In the genomic region with DNA sequence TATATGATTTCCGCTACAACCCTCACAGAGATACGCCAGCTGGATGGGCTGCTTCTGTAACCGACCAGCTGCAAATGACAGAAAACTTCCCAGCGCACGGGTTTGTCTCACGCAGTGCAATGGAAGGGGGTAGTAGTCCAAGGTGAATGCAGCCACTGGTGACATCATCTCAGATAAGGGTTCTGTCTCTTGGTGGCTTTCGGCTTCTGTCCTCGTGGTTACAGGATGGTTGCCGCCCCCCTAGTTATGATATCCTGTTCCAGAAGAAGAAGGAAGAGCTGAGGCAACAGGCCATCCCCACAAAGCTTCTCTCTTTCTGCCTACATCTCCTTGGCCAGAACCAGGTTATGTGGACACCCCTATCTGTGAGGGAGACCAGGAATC, we compare ENCODE assay signal across 1 cellular context.
TF ChIP-seq lines count a peak whose summit lies in the region.

No MANE protein-coding gene starts in this region.

TF ChIP-seq in IMR-90, 13 proteins besides CTCF, POLR2A, EP300 and RAD21:
- TF ChIP-seq ELK1 (IDR thresholded peaks at IDR 0.05; ENCODE audit: borderline replicate concordance, low read depth, low read length) (no peak), MAZ (IDR thresholded peaks at IDR 0.05; ENCODE audit: borderline replicate concordance, low read depth, low read length) (no peak), CHD1 (IDR thresholded peaks at IDR 0.05; ENCODE audit: low read depth, low read length) (no peak), BHLHE40 (IDR thresholded peaks at IDR 0.05; ENCODE audit: low read depth, low read length) (no peak), CEBPB (IDR thresholded peaks at IDR 0.05; ENCODE audit: low read depth, low read length) (no peak), MAFK (IDR thresholded peaks at IDR 0.05; ENCODE audit: low read depth, low read length) (no peak), MXI1 (IDR thresholded peaks at IDR 0.05; ENCODE audit: borderline replicate concordance, low read depth, low read length) (no peak), SMC3 (IDR thresholded peaks at IDR 0.05; ENCODE audit: low read depth, low read length) (no peak), NFE2L2 (IDR thresholded peaks at IDR 0.05; ENCODE audit: low read depth, low read length) (no peak), FOS (IDR thresholded peaks at IDR 0.05; ENCODE audit: low read depth, low read length) (no peak), RCOR1 (IDR thresholded peaks at IDR 0.05; ENCODE audit: insufficient replicate concordance, low read length) (no peak), RFX5 (IDR thresholded peaks at IDR 0.05; ENCODE audit: low read depth, low read length) (no peak)
- TF ChIP-seq, protein P1, sequence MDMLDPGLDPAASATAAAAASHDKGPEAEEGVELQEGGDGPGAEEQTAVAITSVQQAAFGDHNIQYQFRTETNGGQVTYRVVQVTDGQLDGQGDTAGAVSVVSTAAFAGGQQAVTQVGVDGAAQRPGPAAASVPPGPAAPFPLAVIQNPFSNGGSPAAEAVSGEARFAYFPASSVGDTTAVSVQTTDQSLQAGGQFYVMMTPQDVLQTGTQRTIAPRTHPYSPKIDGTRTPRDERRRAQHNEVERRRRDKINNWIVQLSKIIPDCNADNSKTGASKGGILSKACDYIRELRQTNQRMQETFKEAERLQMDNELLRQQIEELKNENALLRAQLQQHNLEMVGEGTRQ (IDR thresholded peaks at IDR 0.05; ENCODE audit: low read depth, low read length): no peak
